ENCODE assay signal across 9 cellular contexts in the genomic region with DNA sequence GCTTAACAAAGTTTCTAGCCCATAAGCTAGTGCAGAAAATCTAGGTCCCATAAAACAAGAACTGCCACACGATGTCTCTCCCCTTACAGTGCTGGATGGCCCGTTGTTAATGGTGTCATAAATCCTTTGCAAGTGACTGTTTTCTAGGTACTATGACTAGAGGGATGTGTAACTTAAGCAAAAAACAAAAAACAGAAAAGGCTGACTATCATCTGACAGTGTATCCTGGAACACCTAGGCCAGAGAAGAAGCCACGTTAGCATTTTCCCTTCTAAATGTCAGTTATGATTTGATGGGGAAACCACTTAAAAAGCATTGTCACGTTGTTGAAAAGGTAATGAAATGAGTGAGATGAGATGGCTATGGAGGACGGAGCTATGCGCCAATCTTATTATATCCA. TPM values are rescaled to one million over a fixed set of nuclear protein-coding genes. Genes with fewer than 3 reads are reported as not detected.
DNase-seq lines count a peak whose midpoint lies in the region; ATAC-seq and TF ChIP-seq lines count a peak whose summit lies in the region.
"Had no signal": no experiment of that assay in that cellular context is flagged by ENCODE, and none has a peak within 500 bp of the region (broad histone marks: within the 10 kb centered on the region; RNA-seq: fewer than 3 reads in every experiment).

No MANE protein-coding gene starts in this region.

- no peaks in the 10 kb centered on the region for H3K27me3 ChIP-seq in CD8-positive, alpha-beta memory T cell (ENCODE audit: insufficient read depth, low read length, poor library complexity, severe bottlenecking)

- peaks cover 0 to 4% of the 10 kb centered on the region in 2 donors for H3K27me3 Mint-ChIP-seq in CD8-positive, alpha-beta memory T cell
- no peaks in the 10 kb centered on the region for H3K27me3 Mint-ChIP-seq in activated T-helper 2 cell treated with anti-CD3 and anti-CD28 coated beads, Interferon-gamma antibody, Interleukin-2, Interleukin-4, amounts not matched to agents 10 μg/mL and 5 μg/mL and 100 μg/mL, durations not matched to agents 14 hours and 24 hours and 36 hours (ENCODE audit: low read depth)
- H3K27me3 Mint-ChIP-seq in natural killer cell treated with Interleukin-12 subunit alpha and Interleukin-12 subunit beta and Interleukin-15 and Interleukin-18, amount 100 ng/mL, for 72 hours, result no peaks in the 10 kb centered on the region

- H3K36me3 ChIP-seq in CD8-positive, alpha-beta memory T cell (ENCODE audit: insufficient read depth, low read length), result peaks cover 13% of the 10 kb centered on the region
- H3K36me3 ChIP-seq in KOPT-K1 (ENCODE audit: insufficient read depth, low read length), result peaks cover 26% of the 10 kb centered on the region
- no peaks in the 10 kb centered on the region for H3K36me3 ChIP-seq in mucosa of descending colon (ENCODE audit: low read depth)

- peaks cover 13 to 51% (median 21%) of the 10 kb centered on the region in 3 donors for H3K36me3 Mint-ChIP-seq in CD8-positive, alpha-beta memory T cell
- H3K36me3 Mint-ChIP-seq in activated T-helper 2 cell treated with anti-CD3 and anti-CD28 coated beads, Interferon-gamma antibody, Interleukin-2, Interleukin-4, amounts not matched to agents 10 μg/mL and 5 μg/mL and 100 μg/mL, durations not matched to agents 14 hours and 24 hours and 36 hours (ENCODE audit: low read depth), result peaks cover 45% of the 10 kb centered on the region
- H3K36me3 Mint-ChIP-seq in natural killer cell treated with Interleukin-12 subunit alpha and Interleukin-12 subunit beta and Interleukin-15 and Interleukin-18, amount 100 ng/mL, for 72 hours, result peaks cover 10% of the 10 kb centered on the region

- intact Hi-C loops in activated T-helper 2 cell treated with anti-CD3 and anti-CD28 coated beads, Interferon-gamma antibody, Interleukin-2, Interleukin-4, amounts not matched to agents 10 μg/mL and 5 μg/mL and 100 μg/mL, durations not matched to agents 14 hours and 24 hours and 36 hours (cut with micrococcal nuclease), result loop anchor here (1.0 to 10.0 kb wide), 5 partner anchors 8 to 1002 kb away; a partner anchor contains a TSS
- intact Hi-C loops in mucosa of descending colon (cut with DNase I, micrococcal nuclease), result no loop called here

- CTCF ChIA-PET in CD8-positive, alpha-beta memory T cell (lab: Charles Lee), result interaction anchor here (1.0 to 18.6 kb wide), 3 partner anchors 25 to 101 kb away, joined by 4 to 185 read pairs (median 72); no protein-coding TSS in a partner anchor

- H3K9me3 ChIP-seq in CD8-positive, alpha-beta memory T cell (ENCODE audit: low read length), result no peaks in the 10 kb centered on the region
- H3K9me3 ChIP-seq in KOPT-K1 (ENCODE audit: insufficient read depth, low read length, poor library complexity, severe bottlenecking) (no peaks in the 10 kb centered on the region), mucosa of descending colon (no peaks in the 10 kb centered on the region)

- peak overlapping the region; percentile 31 for H3K4me3 ChIP-seq in CD8-positive, alpha-beta memory T cell (ENCODE audit: low read length)
- no peak overlapping the region for H3K4me3 ChIP-seq in mucosa of descending colon

- H3K27ac ChIP-seq in CD8-positive, alpha-beta memory T cell (ENCODE audit: low read depth, low read length), result peak overlapping the region; percentile 2
- H3K27ac ChIP-seq in KOPT-K1 (ENCODE audit: low read depth, low read length, poor library complexity, severe bottlenecking), result peak overlapping the region; percentile 69

- no peaks in the 10 kb centered on the region for H3K9me3 Mint-ChIP-seq in CD8-positive, alpha-beta memory T cell
- H3K9me3 Mint-ChIP-seq in activated T-helper 2 cell treated with anti-CD3 and anti-CD28 coated beads, Interferon-gamma antibody, Interleukin-2, Interleukin-4, amounts not matched to agents 10 μg/mL and 5 μg/mL and 100 μg/mL, durations not matched to agents 14 hours and 24 hours and 36 hours, result no peaks in the 10 kb centered on the region
- H3K9me3 Mint-ChIP-seq in natural killer cell treated with Interleukin-12 subunit alpha and Interleukin-12 subunit beta and Interleukin-15 and Interleukin-18, amount 100 ng/mL, for 72 hours, result no peaks in the 10 kb centered on the region

- no peak for TF ChIP-seq CTCF in mucosa of descending colon (IDR thresholded peaks at IDR 0.05)

- DNase-seq in CD8-positive, alpha-beta memory T cell, result peak in 2 of 5 donors; percentile 15 to 26
- DNase-seq in activated T-helper 2 cell treated with anti-CD3 and anti-CD28 coated beads, Interferon-gamma antibody, Interleukin-2, Interleukin-4, amounts not matched to agents 10 μg/mL and 5 μg/mL and 100 μg/mL, durations not matched to agents 14 hours and 24 hours and 36 hours (ENCODE audit: low spot score), result no peak
- no peak for DNase-seq in natural killer cell treated with Interleukin-12 subunit alpha and Interleukin-12 subunit beta and Interleukin-15 and Interleukin-18, amount 100 ng/mL, for 72 hours (ENCODE audit: low spot score)
- DNase-seq in NCI-H2227 treated with DMSO at 0.1 percent for 48 hours (lab: John Stamatoyannopoulos, UW) (no peak), mucosa of descending colon (no peak)
- DNase-seq: hippocampal formation, NCI-H146 had no signal

- peaks cover 74% of the 10 kb centered on the region for H3K4me1 ChIP-seq in CD8-positive, alpha-beta memory T cell (ENCODE audit: insufficient read depth, low read length)
- H3K4me1 ChIP-seq in mucosa of descending colon (ENCODE audit: low read depth), result peaks cover 13% of the 10 kb centered on the region

- peak overlapping the region; percentile 79 to 94 (median 92) for H3K4me3 Mint-ChIP-seq in CD8-positive, alpha-beta memory T cell
- H3K4me3 Mint-ChIP-seq in activated T-helper 2 cell treated with anti-CD3 and anti-CD28 coated beads, Interferon-gamma antibody, Interleukin-2, Interleukin-4, amounts not matched to agents 10 μg/mL and 5 μg/mL and 100 μg/mL, durations not matched to agents 14 hours and 24 hours and 36 hours (ENCODE audit: low read depth), result peak overlapping the region; percentile 78
- H3K4me3 Mint-ChIP-seq in natural killer cell treated with Interleukin-12 subunit alpha and Interleukin-12 subunit beta and Interleukin-15 and Interleukin-18, amount 100 ng/mL, for 72 hours, result peak overlapping the region; percentile 85

- peaks cover 75 to 77% (median 76%) of the 10 kb centered on the region in 3 donors for H3K4me1 Mint-ChIP-seq in CD8-positive, alpha-beta memory T cell
- peaks cover 69% of the 10 kb centered on the region for H3K4me1 Mint-ChIP-seq in activated T-helper 2 cell treated with anti-CD3 and anti-CD28 coated beads, Interferon-gamma antibody, Interleukin-2, Interleukin-4, amounts not matched to agents 10 μg/mL and 5 μg/mL and 100 μg/mL, durations not matched to agents 14 hours and 24 hours and 36 hours (ENCODE audit: low read depth)
- H3K4me1 Mint-ChIP-seq in natural killer cell treated with Interleukin-12 subunit alpha and Interleukin-12 subunit beta and Interleukin-15 and Interleukin-18, amount 100 ng/mL, for 72 hours (ENCODE audit: low read depth in 2 of 2), result peaks cover 72 to 88% of the 10 kb centered on the region in 2 donors

- peak in 1 of 2 donors; percentile 41 for ATAC-seq in natural killer cell treated with Interleukin-12 subunit alpha and Interleukin-12 subunit beta and Interleukin-15 and Interleukin-18, amount 100 ng/mL, for 72 hours
- ATAC-seq in GM18909 (IDR thresholded peaks at IDR 0.05; ENCODE audit: poor library complexity, unreplicated experiment) (no peak), mucosa of descending colon (no peak)

- H3K27ac Mint-ChIP-seq in CD8-positive, alpha-beta memory T cell, result peak overlapping the region; percentile 61 to 96 (median 87)
- peak overlapping the region; percentile 84 for H3K27ac Mint-ChIP-seq in activated T-helper 2 cell treated with anti-CD3 and anti-CD28 coated beads, Interferon-gamma antibody, Interleukin-2, Interleukin-4, amounts not matched to agents 10 μg/mL and 5 μg/mL and 100 μg/mL, durations not matched to agents 14 hours and 24 hours and 36 hours
- peak overlapping the region; percentile 93 to 98 for H3K27ac Mint-ChIP-seq in natural killer cell treated with Interleukin-12 subunit alpha and Interleukin-12 subunit beta and Interleukin-15 and Interleukin-18, amount 100 ng/mL, for 72 hours

- POLR2A ChIA-PET in CD8-positive, alpha-beta memory T cell (lab: Charles Lee), result interaction anchor here (2.1 to 3.8 kb wide), 2 partner anchors 9 to 30 kb away, joined by 10 to 35 read pairs; no protein-coding TSS in a partner anchor

RNA-seq across cellular contexts. Expression of a gene that starts 2.4 kb away (rescaled TPM):
- total RNA-seq in CD8-positive, alpha-beta memory T cell, result 10 to 100 TPM; 48.1 to 55.5 TPM
- 108 TPM for polyA plus RNA-seq in CD8-positive, alpha-beta memory T cell
- total RNA-seq in activated T-helper 2 cell treated with anti-CD3 and anti-CD28 coated beads, Interferon-gamma antibody, Interleukin-2, Interleukin-4, amounts not matched to agents 10 μg/mL and 5 μg/mL and 100 μg/mL, durations not matched to agents 14 hours and 24 hours and 36 hours, result 43.5 and 44.1 TPM in 2 replicates
- total RNA-seq in natural killer cell treated with Interleukin-12 subunit alpha and Interleukin-12 subunit beta and Interleukin-15 and Interleukin-18, amount 100 ng/mL, for 72 hours, result 10 to 100 TPM; 76.8 to 83.7 TPM
- total RNA-seq in mucosa of descending colon, result 10 to 100 TPM; 38.4 to 49.8 (median 48.9) TPM
